Comparison of ENCODE assay signal across 14 cellular contexts in genomic region chr4:147836807-147837206, GRCh38.
DNase-seq lines count a peak whose midpoint lies in the region; ATAC-seq and TF ChIP-seq lines count a peak whose summit lies in the region.
"Had no signal": no experiment of that assay in that cellular context is flagged by ENCODE, and none has a peak within 500 bp of the region (broad histone marks: within the 10 kb centered on the region; RNA-seq: fewer than 3 reads in every experiment).

No MANE protein-coding gene starts in this region.

- no peak overlapping the region for H3K4me3 Mint-ChIP-seq in chondrocyte (ENCODE audit: unreplicated experiment)
- H3K4me3 Mint-ChIP-seq: stimulated activated naive CD8-positive, alpha-beta T cell treated with anti-CD3 and anti-CD28 coated beads, Interleukin-15, amount 100 ng/mL, for 72 hours had no signal

- H3K4me3 ChIP-seq in prostate gland (no peak overlapping the region), body of pancreas (no peak overlapping the region)
- H3K4me3 ChIP-seq: adrenal gland had no signal

- POLR2A ChIA-PET in GM10248 (lab: Yijun Ruan, JAX): no interaction called here

- TF ChIP-seq POLR2A in prostate gland (IDR thresholded peaks at IDR 0.05) (no peak), body of pancreas (IDR thresholded peaks at IDR 0.05) (no peak)

- peak overlapping the region; percentile 97 for H3K27ac Mint-ChIP-seq in chondrocyte (ENCODE audit: unreplicated experiment)
- H3K27ac Mint-ChIP-seq: activated T-helper 2 cell treated with anti-CD3 and anti-CD28 coated beads, Interferon-gamma antibody, Interleukin-2, Interleukin-4, amounts not matched to agents 10 μg/mL and 5 μg/mL and 100 μg/mL, durations not matched to agents 14 hours and 24 hours and 36 hours; stimulated activated naive CD8-positive, alpha-beta T cell treated with anti-CD3 and anti-CD28 coated beads, Interleukin-15, amount 100 ng/mL, for 72 hours had no signal

- WGBS in prostate gland: 77% methylated on average over 6 of the region's 6 CpGs
- WGBS in body of pancreas, 2 donors: 83 to 94% methylated on average over 6 of the region's 6 CpGs

- peaks cover 23% of the 10 kb centered on the region for H3K36me3 Mint-ChIP-seq in chondrocyte (ENCODE audit: low read depth)

- H3K9me3 Mint-ChIP-seq in chondrocyte (ENCODE audit: low read depth): peaks cover 7% of the 10 kb centered on the region
- H3K9me3 Mint-ChIP-seq: activated T-helper 2 cell treated with anti-CD3 and anti-CD28 coated beads, Interferon-gamma antibody, Interleukin-2, Interleukin-4, amounts not matched to agents 10 μg/mL and 5 μg/mL and 100 μg/mL, durations not matched to agents 14 hours and 24 hours and 36 hours; stimulated activated naive CD8-positive, alpha-beta T cell treated with anti-CD3 and anti-CD28 coated beads, Interleukin-15, amount 100 ng/mL, for 72 hours had no signal

- H3K27me3 ChIP-seq in prostate gland (replicated peaks; ENCODE audit: insufficient read depth) (no peaks in the 10 kb centered on the region), body of pancreas (no peaks in the 10 kb centered on the region)
- H3K27me3 ChIP-seq: adrenal gland had no signal

- H3K27me3 Mint-ChIP-seq in chondrocyte (ENCODE audit: low read depth): no peaks in the 10 kb centered on the region
- H3K27me3 Mint-ChIP-seq: stimulated activated naive CD8-positive, alpha-beta T cell treated with anti-CD3 and anti-CD28 coated beads, Interleukin-15, amount 100 ng/mL, for 72 hours had no signal

- CTCF ChIA-PET in GM10248 (lab: Yijun Ruan, JAX): interaction anchor here (1.3 to 16.9 kb wide), 7 partner anchors 9 to 129 kb away, joined by 3 to 210 read pairs (median 5); partner anchors contain the start of gene ARHGAP10

- H3K4me1 ChIP-seq in prostate gland (replicated peaks) (peaks cover 3% of the 10 kb centered on the region), body of pancreas (peaks cover 3% of the 10 kb centered on the region)

- no peak for TF ChIP-seq CTCF in GM10248 (IDR thresholded peaks at IDR 0.05; ENCODE audit: control extremely low read depth, extremely low read depth, low read depth, missing control alignments)
- TF ChIP-seq CTCF in chondrocyte (IDR thresholded peaks at IDR 0.05): no peak
- no peak for TF ChIP-seq CTCF in prostate gland (IDR thresholded peaks at IDR 0.05)
- TF ChIP-seq CTCF in body of pancreas (IDR thresholded peaks at IDR 0.05): no peak

- ATAC-seq in GM21529 (IDR thresholded peaks at IDR 0.05; ENCODE audit: unreplicated experiment): peak; percentile 43
- ATAC-seq in body of pancreas: no peak
- ATAC-seq in HG03196 (IDR thresholded peaks at IDR 0.05; ENCODE audit: unreplicated experiment): no peak
- ATAC-seq: stimulated activated naive CD8-positive, alpha-beta T cell treated with anti-CD3 and anti-CD28 coated beads, Interleukin-15, amount 100 ng/mL, for 72 hours had no signal

- no peaks in the 10 kb centered on the region for H3K36me3 ChIP-seq in prostate gland
- no peaks in the 10 kb centered on the region for H3K36me3 ChIP-seq in body of pancreas (replicated peaks in 1 of 2; ENCODE audit: insufficient read depth in 1 of 2, low read depth in 2 of 2)
- H3K36me3 ChIP-seq: adrenal gland had no signal

- intact Hi-C loops in prostate gland (cut with DNase I): no loop called here
- intact Hi-C loops in body of pancreas (cut with DNase I): no loop called here

- no peaks in the 10 kb centered on the region for H3K9me3 ChIP-seq in prostate gland
- no peaks in the 10 kb centered on the region for H3K9me3 ChIP-seq in body of pancreas
- H3K9me3 ChIP-seq: adrenal gland had no signal

- H3K27ac ChIP-seq in prostate gland (peak overlapping the region; percentile 72 to 74), body of pancreas (no peak overlapping the region), substantia nigra (ENCODE audit: low read depth, low read length, poor library complexity, severe bottlenecking) (no peak overlapping the region)
- H3K27ac ChIP-seq: adrenal gland had no signal

- H3K4me1 Mint-ChIP-seq in chondrocyte (ENCODE audit: low read depth): peaks cover 90% of the 10 kb centered on the region

- DNase-seq in GM10248 (ENCODE audit: extremely low spot score) (peak; percentile 29), chondrocyte (ENCODE audit: low spot score) (no peak), prostate gland (ENCODE audit: low spot score) (no peak), body of pancreas (no peak), iPS-NIHi11 (ENCODE audit: low spot score) (no peak), substantia nigra (lab: John Stamatoyannopoulos, UW) (no peak)
- DNase-seq: GF-D8; NCI-H1930; occipital lobe; stimulated activated naive CD8-positive, alpha-beta T cell treated with anti-CD3 and anti-CD28 coated beads, Interleukin-15, amount 100 ng/mL, for 72 hours had no signal

Comparison
In these comparisons a context has a peak if more than half of its experiments do, and no peak if none do; other contexts are left out.
1. H3K27ac ChIP-seq: peak in prostate gland (2 of 2); none in body of pancreas (0 of 4) and substantia nigra (single experiment).